In the genomic region with DNA sequence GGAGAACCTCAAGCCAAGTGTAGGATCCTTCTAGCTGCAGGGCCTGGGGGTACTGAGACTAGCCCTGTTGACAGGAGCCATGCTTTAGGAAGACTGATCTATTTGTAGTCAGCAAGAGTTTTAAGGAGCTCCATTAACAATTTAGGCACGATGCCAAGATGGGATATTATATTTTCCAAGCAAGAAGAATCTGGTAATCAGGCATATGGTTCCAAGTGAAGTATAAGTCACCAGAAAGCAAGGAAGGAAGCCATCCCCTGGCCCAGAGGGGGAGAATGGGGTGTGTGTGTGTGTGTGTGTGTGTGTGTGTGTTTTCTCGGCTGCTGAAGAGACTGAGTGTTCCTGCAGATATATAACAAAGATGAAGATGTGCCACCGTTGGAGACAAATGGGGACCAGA, we compare ENCODE assay signal across 16 cellular contexts. TPM values are rescaled to one million over a fixed set of nuclear protein-coding genes. Genes with fewer than 3 reads are reported as not detected.
DNase-seq lines count a peak whose midpoint lies in the region; ATAC-seq and TF ChIP-seq lines count a peak whose summit lies in the region.
"Had no signal": no experiment of that assay in that cellular context is flagged by ENCODE, and none has a peak within 500 bp of the region (broad histone marks: within the 10 kb centered on the region; RNA-seq: fewer than 3 reads in every experiment).

No MANE protein-coding gene starts in this region.

- dilution Hi-C loops in mammary epithelial cell (cut with HindIII; ENCODE audit: low sequenced_read_pairs), result no loop called here

- no peaks in the 10 kb centered on the region for H4K20me1 ChIP-seq in Karpas-422 (ENCODE audit: insufficient read depth, low read depth, low read length)
- H4K20me1 ChIP-seq in mammary epithelial cell (ENCODE audit: insufficient read depth, low read length), result no peaks in the 10 kb centered on the region

- H3K36me3 Mint-ChIP-seq in T-helper 2 cell treated with Interferon-gamma antibody and Interleukin-4, amounts not matched to agents 5 μg/mL and 100 μg/mL, for 36 hours (ENCODE audit: low read depth), result peaks cover 58% of the 10 kb centered on the region
- H3K36me3 Mint-ChIP-seq in activated T-helper 2 cell treated with anti-CD3 and anti-CD28 coated beads, Interferon-gamma antibody, Interleukin-2, Interleukin-4, amounts not matched to agents 10 μg/mL and 5 μg/mL and 100 μg/mL, durations not matched to agents 14 hours and 24 hours and 36 hours (ENCODE audit: low read depth), result peaks cover 62% of the 10 kb centered on the region
- H3K36me3 Mint-ChIP-seq in naive thymus-derived CD8-positive, alpha-beta T cell, result peaks cover 0 to 36% (median 1%) of the 10 kb centered on the region in 3 donors

- POLR2A ChIA-PET in naive thymus-derived CD8-positive, alpha-beta T cell (lab: Charles Lee), result interaction anchor here (0.5 to 3.6 kb wide), 4 partner anchors 11 to 203 kb away, joined by 3 to 11 read pairs (median 3); partner anchors contain the start of gene IFNAR1

- H3K27ac ChIP-seq in Karpas-422 (ENCODE audit: low read length) (peak overlapping the region; percentile 93; the same call in 1 of the 2 replicates), mammary epithelial cell (ENCODE audit: insufficient read depth, low read depth, low read length) (no peak overlapping the region), testis (no peak overlapping the region)
- H3K27ac ChIP-seq: A549, vagina had no signal

- H3K36me3 ChIP-seq in Karpas-422 (ENCODE audit: insufficient read depth, low read length), result peaks cover 10% of the 10 kb centered on the region; the same call in 1 of the 2 replicates
- H3K36me3 ChIP-seq in mammary epithelial cell (ENCODE audit: insufficient read depth, low read length), result no peaks in the 10 kb centered on the region
- no peaks in the 10 kb centered on the region for H3K36me3 ChIP-seq in testis (ENCODE audit: low read depth, missing control alignments)
- H3K36me3 ChIP-seq: vagina had no signal

- DNase-seq in T-helper 2 cell treated with Interferon-gamma antibody and Interleukin-4, amounts not matched to agents 5 μg/mL and 100 μg/mL, for 36 hours (ENCODE audit: low spot score), result no peak
- DNase-seq in T-helper 2 cell, result no peak
- DNase-seq in Karpas-422, result no peak
- no peak for DNase-seq in activated T-helper 2 cell treated with anti-CD3 and anti-CD28 coated beads, Interferon-gamma antibody, Interleukin-2, Interleukin-4, amounts not matched to agents 10 μg/mL and 5 μg/mL and 100 μg/mL, durations not matched to agents 14 hours and 24 hours and 36 hours (ENCODE audit: low spot score)
- DNase-seq in naive thymus-derived CD8-positive, alpha-beta T cell, result no peak
- DNase-seq in mammary epithelial cell, result no peak
- DNase-seq in NCI-H1092 (lab: John Stamatoyannopoulos, UW), result no peak
- no peak for DNase-seq in testis
- DNase-seq: activated effector memory CD4-positive, alpha-beta T cell treated with anti-CD3 and anti-CD28 coated beads, Interleukin-2, amount 50 U/mL, for 16 hours; Calu3; NCI-H1105 treated with DMSO at 0.1 percent for 48 hours; PC-3; stimulated activated CD4-positive, alpha-beta T cell treated with anti-CD3 and anti-CD28 coated beads, Interleukin-4, amount 100 ng/mL, for 4 hours had no signal

- peaks cover 72% of the 10 kb centered on the region for H3K4me1 Mint-ChIP-seq in T-helper 2 cell treated with Interferon-gamma antibody and Interleukin-4, amounts not matched to agents 5 μg/mL and 100 μg/mL, for 36 hours (ENCODE audit: low read depth)
- H3K4me1 Mint-ChIP-seq in activated T-helper 2 cell treated with anti-CD3 and anti-CD28 coated beads, Interferon-gamma antibody, Interleukin-2, Interleukin-4, amounts not matched to agents 10 μg/mL and 5 μg/mL and 100 μg/mL, durations not matched to agents 14 hours and 24 hours and 36 hours (ENCODE audit: low read depth), result peaks cover 77% of the 10 kb centered on the region
- peaks cover 54 to 94% (median 88%) of the 10 kb centered on the region in 4 donors for H3K4me1 Mint-ChIP-seq in naive thymus-derived CD8-positive, alpha-beta T cell

- H3K4me3 ChIP-seq in Karpas-422 (ENCODE audit: low read length) (0 out of 2 replicates have a peak overlapping the region, but pooled peaks have one; percentile 56), mammary epithelial cell (replicated peaks in 1 of 3; ENCODE audit: insufficient read depth in 1 of 3, low read depth in 2 of 3, low read length in 3 of 3) (no peak overlapping the region), testis (no peak overlapping the region)
- H3K4me3 ChIP-seq: A549, lung, vagina had no signal

- H3K79me2 ChIP-seq in Karpas-422 (ENCODE audit: low read length) (peaks cover 94% of the 10 kb centered on the region), mammary epithelial cell (ENCODE audit: insufficient read depth, low read length) (peaks cover 56% of the 10 kb centered on the region)

- TF ChIP-seq CTCF in mammary epithelial cell (conservative IDR thresholded peaks at IDR 0.05 in 1 of 2, IDR thresholded peaks at IDR 0.05 in 1 of 2; ENCODE audit: extremely low read depth in 1 of 2, insufficient read depth in 1 of 2, low read depth in 1 of 2, low read length in 2 of 2) (no peak), testis (IDR thresholded peaks at IDR 0.05) (no peak)

- H3K27me3 ChIP-seq in Karpas-422 (ENCODE audit: low read length) (no peaks in the 10 kb centered on the region), mammary epithelial cell (ENCODE audit: insufficient read depth, low read length) (no peaks in the 10 kb centered on the region), testis (no peaks in the 10 kb centered on the region)
- H3K27me3 ChIP-seq: vagina had no signal

- H3K4me3 Mint-ChIP-seq in T-helper 2 cell treated with Interferon-gamma antibody and Interleukin-4, amounts not matched to agents 5 μg/mL and 100 μg/mL, for 36 hours, result peak overlapping the region; percentile 39
- H3K4me3 Mint-ChIP-seq in activated T-helper 2 cell treated with anti-CD3 and anti-CD28 coated beads, Interferon-gamma antibody, Interleukin-2, Interleukin-4, amounts not matched to agents 10 μg/mL and 5 μg/mL and 100 μg/mL, durations not matched to agents 14 hours and 24 hours and 36 hours (ENCODE audit: low read depth), result peak overlapping the region; percentile 11
- H3K4me3 Mint-ChIP-seq in naive thymus-derived CD8-positive, alpha-beta T cell, result peak overlapping the region in 8 of 10 donors; percentile 0 to 84 (median 56)

- H3K27ac Mint-ChIP-seq in T-helper 2 cell treated with Interferon-gamma antibody and Interleukin-4, amounts not matched to agents 5 μg/mL and 100 μg/mL, for 36 hours, result peak overlapping the region; percentile 89
- H3K27ac Mint-ChIP-seq in activated T-helper 2 cell treated with anti-CD3 and anti-CD28 coated beads, Interferon-gamma antibody, Interleukin-2, Interleukin-4, amounts not matched to agents 10 μg/mL and 5 μg/mL and 100 μg/mL, durations not matched to agents 14 hours and 24 hours and 36 hours, result peak overlapping the region; percentile 92
- H3K27ac Mint-ChIP-seq in naive thymus-derived CD8-positive, alpha-beta T cell, result peak overlapping the region; percentile 74 to 98 (median 88)

- intact Hi-C loops in activated T-helper 2 cell treated with anti-CD3 and anti-CD28 coated beads, Interferon-gamma antibody, Interleukin-2, Interleukin-4, amounts not matched to agents 10 μg/mL and 5 μg/mL and 100 μg/mL, durations not matched to agents 14 hours and 24 hours and 36 hours (cut with micrococcal nuclease), result no loop called here
- intact Hi-C loops in mammary epithelial cell (cut with micrococcal nuclease), result no loop called here
- intact Hi-C loops in testis (cut with DNase I; ENCODE audit: low total_unique reads), result no loop called here

- H3K9ac ChIP-seq in Karpas-422 (ENCODE audit: low read length), result no peak overlapping the region; the same call in 1 of the 2 replicates
- H3K9ac ChIP-seq in mammary epithelial cell (ENCODE audit: insufficient read depth, low read length), result no peak overlapping the region

- H3K4me2 ChIP-seq in Karpas-422 (ENCODE audit: low read depth, low read length, poor library complexity, severe bottlenecking) (peak overlapping the region; percentile 83), mammary epithelial cell (ENCODE audit: insufficient read depth, low read depth, low read length) (no peak overlapping the region)
- H3K4me2 ChIP-seq: A549 had no signal

- H3K4me1 ChIP-seq in Karpas-422 (ENCODE audit: low read length) (peaks cover 86% of the 10 kb centered on the region), mammary epithelial cell (ENCODE audit: insufficient read depth, low read length) (peaks cover 22% of the 10 kb centered on the region), testis (no peaks in the 10 kb centered on the region)

- H2AFZ ChIP-seq in Karpas-422 (ENCODE audit: low read length), result no peak overlapping the region
- H2AFZ ChIP-seq in mammary epithelial cell (ENCODE audit: low read depth, low read length), result no peak overlapping the region

- no peaks in the 10 kb centered on the region for H3K9me3 ChIP-seq in Karpas-422 (ENCODE audit: low read length)
- no peaks in the 10 kb centered on the region for H3K9me3 ChIP-seq in mammary epithelial cell (replicated peaks; ENCODE audit: insufficient read depth, low read length)
- no peaks in the 10 kb centered on the region for H3K9me3 ChIP-seq in testis
- H3K9me3 ChIP-seq: A549, vagina had no signal

- TF ChIP-seq POLR2A in testis (IDR thresholded peaks at IDR 0.05), result no peak

- ATAC-seq in naive thymus-derived CD8-positive, alpha-beta T cell, result no peak
- ATAC-seq: A549, PC-3 had no signal

- 67% methylated on average over 3 of the region's 3 CpGs for WGBS in mammary epithelial cell (ENCODE audit: low coverage, missing lambda C conversion rate)
- WGBS in testis, 2 donors, result 71 to 91% methylated on average over 3 of the region's 3 CpGs

- CTCF ChIA-PET in mammary epithelial cell (lab: Charles Lee; ENCODE audit: low non-redundant PET), result no interaction called here

- H3K9me2 ChIP-seq in Karpas-422 (replicated peaks; ENCODE audit: insufficient read depth, low read length), result no peaks in the 10 kb centered on the region

- BruUV-seq in mammary epithelial cell (replicated peaks; lab: Mats Ljungman, UMichigan), result no TSS peak

- no peaks in the 10 kb centered on the region for H3K27me3 Mint-ChIP-seq in T-helper 2 cell treated with Interferon-gamma antibody and Interleukin-4, amounts not matched to agents 5 μg/mL and 100 μg/mL, for 36 hours (ENCODE audit: low read depth)
- H3K27me3 Mint-ChIP-seq in activated T-helper 2 cell treated with anti-CD3 and anti-CD28 coated beads, Interferon-gamma antibody, Interleukin-2, Interleukin-4, amounts not matched to agents 10 μg/mL and 5 μg/mL and 100 μg/mL, durations not matched to agents 14 hours and 24 hours and 36 hours (ENCODE audit: low read depth), result no peaks in the 10 kb centered on the region
- H3K27me3 Mint-ChIP-seq in naive thymus-derived CD8-positive, alpha-beta T cell, result no peaks in the 10 kb centered on the region

- H3K9me3 Mint-ChIP-seq in T-helper 2 cell treated with Interferon-gamma antibody and Interleukin-4, amounts not matched to agents 5 μg/mL and 100 μg/mL, for 36 hours, result no peaks in the 10 kb centered on the region
- H3K9me3 Mint-ChIP-seq in activated T-helper 2 cell treated with anti-CD3 and anti-CD28 coated beads, Interferon-gamma antibody, Interleukin-2, Interleukin-4, amounts not matched to agents 10 μg/mL and 5 μg/mL and 100 μg/mL, durations not matched to agents 14 hours and 24 hours and 36 hours, result no peaks in the 10 kb centered on the region
- H3K9me3 Mint-ChIP-seq in naive thymus-derived CD8-positive, alpha-beta T cell, result no peaks in the 10 kb centered on the region

- in situ Hi-C loops in mammary epithelial cell (cut with MboI; ENCODE audit: low sequenced_read_pairs in 2 of 2), result no loop called here

RNA-seq across cellular contexts. Expression of gene IFNAR2, which starts 7.1 kb away (rescaled TPM):
- 10.2 and 25.3 TPM in 2 replicates for total RNA-seq in Karpas-422 (2014; rRNA removed; shearing (Covaris generic); ENCODE audit: low replicate concordance)
- total RNA-seq in activated T-helper 2 cell treated with anti-CD3 and anti-CD28 coated beads, Interferon-gamma antibody, Interleukin-2, Interleukin-4, amounts not matched to agents 10 μg/mL and 5 μg/mL and 100 μg/mL, durations not matched to agents 14 hours and 24 hours and 36 hours, result 34.8 and 36.8 TPM in 2 replicates
- total RNA-seq in naive thymus-derived CD8-positive, alpha-beta T cell, result 10 to 100 TPM; 59.7 to 66.4 TPM
- 10 to 100 TPM; 53.9 to 72.9 (median 63.3) TPM for polyA plus RNA-seq in naive thymus-derived CD8-positive, alpha-beta T cell
- 10 to 100 TPM in 1 of 2 donors, 1 to 10 TPM in 1; 5.7 to 16.7 TPM for total RNA-seq in mammary epithelial cell
- 15.4 TPM for polyA plus RNA-seq in mammary epithelial cell
- polyA minus RNA-seq in mammary epithelial cell, result 28.5 TPM
- 10 to 100 TPM in 1 of 2 donors, 1 to 10 TPM in 1; 8.6 to 13.1 TPM for total RNA-seq in testis
- 10.7 TPM for polyA plus RNA-seq in testis (ENCODE audit: insufficient read depth, low read depth, low replicate concordance)

RNA-seq across cellular contexts. Expression of gene IL10RB, which starts 29.4 kb away (rescaled TPM):
- total RNA-seq in Karpas-422 (2014; rRNA removed; shearing (Covaris generic); ENCODE audit: low replicate concordance), result 48.8 and 67.0 TPM in 2 replicates
- total RNA-seq in activated T-helper 2 cell treated with anti-CD3 and anti-CD28 coated beads, Interferon-gamma antibody, Interleukin-2, Interleukin-4, amounts not matched to agents 10 μg/mL and 5 μg/mL and 100 μg/mL, durations not matched to agents 14 hours and 24 hours and 36 hours, result 23.4 and 24.7 TPM in 2 replicates
- 10 to 100 TPM; 29.4 to 33.2 TPM for total RNA-seq in naive thymus-derived CD8-positive, alpha-beta T cell
- 10 to 100 TPM; 44.6 to 50.6 (median 50.5) TPM for polyA plus RNA-seq in naive thymus-derived CD8-positive, alpha-beta T cell
- total RNA-seq in mammary epithelial cell, result 10 to 100 TPM; 14.3 to 18.9 TPM
- polyA plus RNA-seq in mammary epithelial cell, result 20.4 TPM
- polyA minus RNA-seq in mammary epithelial cell, result 20.4 TPM
- 10 to 100 TPM; 14.3 to 19.3 TPM for total RNA-seq in testis
- 14.4 TPM for polyA plus RNA-seq in testis (ENCODE audit: insufficient read depth, low read depth, low replicate concordance)
